In the genomic region with DNA sequence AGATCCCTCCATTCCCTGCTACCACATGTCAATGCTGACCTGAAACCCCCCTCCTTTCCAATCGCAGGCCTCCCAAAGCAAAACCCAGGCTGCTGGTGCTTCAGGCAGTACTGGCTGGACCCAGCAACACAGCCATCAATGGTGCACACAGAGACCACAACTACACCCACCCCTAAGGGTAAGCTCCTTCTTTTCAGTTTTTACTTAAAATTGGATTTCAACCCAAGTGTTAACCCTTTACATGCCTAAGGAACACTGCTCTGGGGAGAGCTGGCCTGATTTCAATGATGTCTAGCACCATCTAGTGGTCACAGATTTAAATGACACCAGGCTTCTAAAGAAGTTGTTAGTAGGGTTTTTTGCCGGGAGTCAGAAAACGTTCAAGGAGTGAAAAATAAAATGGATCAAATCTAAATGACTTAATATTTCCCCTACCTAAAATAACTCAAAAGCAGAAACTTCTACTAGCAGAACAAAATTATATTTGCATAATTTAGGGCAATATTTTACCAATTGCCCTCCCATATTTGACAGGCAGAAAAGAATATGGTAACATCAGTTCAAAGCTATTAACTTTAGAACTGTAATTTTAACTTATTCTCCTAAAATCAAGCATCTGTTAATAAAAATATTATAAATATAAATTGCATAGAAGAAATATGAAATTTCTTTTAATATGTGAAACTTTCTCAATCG, we compare ENCODE assay signal across 8 cellular contexts. TPM values are rescaled to one million over a fixed set of nuclear protein-coding genes. Genes with fewer than 3 reads are reported as not detected.
DNase-seq lines count a peak whose midpoint lies in the region; ATAC-seq lines count a peak whose summit lies in the region.

No MANE protein-coding gene starts in this region.

- DNase-seq in DMS114 treated with DMSO at 0.1 percent for 48 hours (lab: John Stamatoyannopoulos, UW; ENCODE audit: unreplicated experiment) (peak; percentile 12), H4 (ENCODE audit: low spot score) (peak; percentile 35), NCI-H2227 treated with DMSO at 0.1 percent for 48 hours (lab: John Stamatoyannopoulos, UW) (peak; percentile 76), globus pallidus (ENCODE audit: low spot score) (peak; percentile 46), putamen (ENCODE audit: low spot score) (peak; percentile 58)
- DNase-seq in activated CD4-positive, alpha-beta memory T cell treated with anti-CD3 and anti-CD28 coated beads for 36 hours = peak; percentile 8
- no peak for DNase-seq in activated T-helper 1 cell treated with anti-CD3 and anti-CD28 coated beads, Interleukin-12 subunit alpha, Interleukin-12 subunit beta, Interleukin-2, Interleukin-4 antibody, amounts not matched to agents 30 ng/mL and 10 ng/mL and 1 ng/mL, durations not matched to agents 14 hours and 24 hours and 36 hours (ENCODE audit: low spot score)

- no peak overlapping the region for H3K4me3 Mint-ChIP-seq in activated CD4-positive, alpha-beta memory T cell treated with anti-CD3 and anti-CD28 coated beads for 36 hours
- H3K4me3 Mint-ChIP-seq in activated T-helper 1 cell treated with anti-CD3 and anti-CD28 coated beads, Interleukin-12 subunit alpha, Interleukin-12 subunit beta, Interleukin-2, Interleukin-4 antibody, amounts not matched to agents 30 ng/mL and 10 ng/mL and 1 ng/mL, durations not matched to agents 14 hours and 24 hours and 36 hours = no peak overlapping the region

- peaks cover 13% of the 10 kb centered on the region for H3K36me3 Mint-ChIP-seq in activated CD4-positive, alpha-beta memory T cell treated with anti-CD3 and anti-CD28 coated beads for 36 hours
- H3K36me3 Mint-ChIP-seq in activated T-helper 1 cell treated with anti-CD3 and anti-CD28 coated beads, Interleukin-12 subunit alpha, Interleukin-12 subunit beta, Interleukin-2, Interleukin-4 antibody, amounts not matched to agents 30 ng/mL and 10 ng/mL and 1 ng/mL, durations not matched to agents 14 hours and 24 hours and 36 hours (ENCODE audit: low read depth) = peaks cover 7% of the 10 kb centered on the region

- no peaks in the 10 kb centered on the region for H3K27me3 Mint-ChIP-seq in activated CD4-positive, alpha-beta memory T cell treated with anti-CD3 and anti-CD28 coated beads for 36 hours
- H3K27me3 Mint-ChIP-seq in activated T-helper 1 cell treated with anti-CD3 and anti-CD28 coated beads, Interleukin-12 subunit alpha, Interleukin-12 subunit beta, Interleukin-2, Interleukin-4 antibody, amounts not matched to agents 30 ng/mL and 10 ng/mL and 1 ng/mL, durations not matched to agents 14 hours and 24 hours and 36 hours (ENCODE audit: insufficient read depth) = no peaks in the 10 kb centered on the region

- no peaks in the 10 kb centered on the region for H3K4me1 Mint-ChIP-seq in activated CD4-positive, alpha-beta memory T cell treated with anti-CD3 and anti-CD28 coated beads for 36 hours (ENCODE audit: low read depth)
- H3K4me1 Mint-ChIP-seq in activated T-helper 1 cell treated with anti-CD3 and anti-CD28 coated beads, Interleukin-12 subunit alpha, Interleukin-12 subunit beta, Interleukin-2, Interleukin-4 antibody, amounts not matched to agents 30 ng/mL and 10 ng/mL and 1 ng/mL, durations not matched to agents 14 hours and 24 hours and 36 hours (ENCODE audit: low read depth) = no peaks in the 10 kb centered on the region

- CTCF ChIA-PET in activated CD4-positive, alpha-beta memory T cell treated with anti-CD3 and anti-CD28 coated beads for 36 hours (lab: Charles Lee) = interaction anchor here (0.6 to 3.2 kb wide), 17 partner anchors 9 to 861 kb away, joined by 3 to 18 read pairs (median 4); no protein-coding TSS in a partner anchor

- H3K27ac Mint-ChIP-seq in activated CD4-positive, alpha-beta memory T cell treated with anti-CD3 and anti-CD28 coated beads for 36 hours = no peak overlapping the region
- no peak overlapping the region for H3K27ac Mint-ChIP-seq in activated T-helper 1 cell treated with anti-CD3 and anti-CD28 coated beads, Interleukin-12 subunit alpha, Interleukin-12 subunit beta, Interleukin-2, Interleukin-4 antibody, amounts not matched to agents 30 ng/mL and 10 ng/mL and 1 ng/mL, durations not matched to agents 14 hours and 24 hours and 36 hours

- POLR2A ChIA-PET in activated CD4-positive, alpha-beta memory T cell treated with anti-CD3 and anti-CD28 coated beads for 36 hours (lab: Charles Lee) = interaction anchor here (1.0 kb wide), 1 partner anchor 69 kb away, joined by 4 read pairs; no protein-coding TSS in a partner anchor

- ATAC-seq in HG02884 (IDR thresholded peaks at IDR 0.05; ENCODE audit: unreplicated experiment) = no peak

- H3K9me3 Mint-ChIP-seq in activated CD4-positive, alpha-beta memory T cell treated with anti-CD3 and anti-CD28 coated beads for 36 hours = no peaks in the 10 kb centered on the region
- no peaks in the 10 kb centered on the region for H3K9me3 Mint-ChIP-seq in activated T-helper 1 cell treated with anti-CD3 and anti-CD28 coated beads, Interleukin-12 subunit alpha, Interleukin-12 subunit beta, Interleukin-2, Interleukin-4 antibody, amounts not matched to agents 30 ng/mL and 10 ng/mL and 1 ng/mL, durations not matched to agents 14 hours and 24 hours and 36 hours

- intact Hi-C loops in activated CD4-positive, alpha-beta memory T cell treated with anti-CD3 and anti-CD28 coated beads for 36 hours (cut with micrococcal nuclease) = loop anchor here (1.0 to 5.0 kb wide), 3 partner anchors 125 to 814 kb away; a partner anchor contains a TSS
- intact Hi-C loops in activated T-helper 1 cell treated with anti-CD3 and anti-CD28 coated beads, Interleukin-12 subunit alpha, Interleukin-12 subunit beta, Interleukin-2, Interleukin-4 antibody, amounts not matched to agents 30 ng/mL and 10 ng/mL and 1 ng/mL, durations not matched to agents 14 hours and 24 hours and 36 hours (cut with micrococcal nuclease) = loop anchor here (1.0 to 5.0 kb wide), 6 partner anchors 115 to 859 kb away; no protein-coding TSS in a partner anchor

RNA-seq across cellular contexts. Expression of a gene that starts 24.6 kb away (rescaled TPM):
- total RNA-seq in H4 (2014; rRNA removed; shearing (Covaris generic)) = 88.0 and 106 TPM in 2 replicates
- total RNA-seq in activated CD4-positive, alpha-beta memory T cell treated with anti-CD3 and anti-CD28 coated beads for 36 hours = 10 to 100 TPM; 17.5 to 20.2 TPM
- 21.7 and 23.5 TPM in 2 replicates for total RNA-seq in activated T-helper 1 cell treated with anti-CD3 and anti-CD28 coated beads, Interleukin-12 subunit alpha, Interleukin-12 subunit beta, Interleukin-2, Interleukin-4 antibody, amounts not matched to agents 30 ng/mL and 10 ng/mL and 1 ng/mL, durations not matched to agents 14 hours and 24 hours and 36 hours

RNA-seq across cellular contexts. Expression of a gene that starts 59.8 kb away (rescaled TPM):
- 236 and 241 TPM in 2 replicates for total RNA-seq in H4 (2014; rRNA removed; shearing (Covaris generic))
- 100 to 1,000 TPM; 100 to 105 TPM for total RNA-seq in activated CD4-positive, alpha-beta memory T cell treated with anti-CD3 and anti-CD28 coated beads for 36 hours
- 121 and 133 TPM in 2 replicates for total RNA-seq in activated T-helper 1 cell treated with anti-CD3 and anti-CD28 coated beads, Interleukin-12 subunit alpha, Interleukin-12 subunit beta, Interleukin-2, Interleukin-4 antibody, amounts not matched to agents 30 ng/mL and 10 ng/mL and 1 ng/mL, durations not matched to agents 14 hours and 24 hours and 36 hours
